In genomic region chr10:119441921-119442757, GRCh38 we compare ENCODE assay signal across 13 cellular contexts.
DNase-seq lines count a peak whose midpoint lies in the region; ATAC-seq, FAIRE-seq and TF ChIP-seq lines count a peak whose summit lies in the region.
"Had no signal": no experiment of that assay in that cellular context is flagged by ENCODE, and none has a peak within 500 bp of the region (broad histone marks: within the 10 kb centered on the region; RNA-seq: fewer than 3 reads in every experiment).

No MANE protein-coding gene starts in this region.

- no peak overlapping the region for H3K4me3 ChIP-seq in GM12878
- no peak overlapping the region for H3K4me3 ChIP-seq in neural progenitor cell

- no peak overlapping the region for H3K27ac ChIP-seq in GM12878 (ENCODE audit: control insufficient read depth, insufficient read depth)
- H3K27ac ChIP-seq in neural progenitor cell, result peak overlapping the region; percentile 37
- H3K27ac ChIP-seq: KMS-11 had no signal

- no peak for ATAC-seq in natural killer cell treated with Interleukin-12 subunit alpha and Interleukin-12 subunit beta and Interleukin-15 and Interleukin-18, amount 100 ng/mL, for 72 hours
- ATAC-seq in natural killer cell (no peak), GM12878 (peak; percentile 42)
- ATAC-seq: effector memory CD8-positive, alpha-beta T cell; naive thymus-derived CD8-positive, alpha-beta T cell had no signal

- H4K20me1 ChIP-seq in GM12878 (ENCODE audit: control insufficient read depth, insufficient read depth) (no peaks in the 10 kb centered on the region), neural progenitor cell (ENCODE audit: low read depth) (no peaks in the 10 kb centered on the region)

- H3K27me3 ChIP-seq in GM12878 (replicated peaks in 1 of 2; ENCODE audit: control insufficient read depth in 2 of 2, insufficient read depth in 2 of 2, low read length in 1 of 2) (no peaks in the 10 kb centered on the region), neural progenitor cell (no peaks in the 10 kb centered on the region)

- TF ChIP-seq CTCF in natural killer cell (IDR thresholded peaks at IDR 0.05) (no peak), GM12878 (IDR thresholded peaks at IDR 0.05 in 2 of 3, conservative IDR thresholded peaks at IDR 0.05 in 1 of 3; ENCODE audit: control insufficient read depth in 2 of 3, extremely low read depth in 1 of 3, insufficient read depth in 1 of 3, low read depth in 3 of 3, low read length in 3 of 3) (peak in 1 of 3 experiments; percentile 12; a peak in 1 of 6 replicates), neural progenitor cell (IDR thresholded peaks at IDR 0.05) (peak; percentile 10)

- RAD21 ChIA-PET in GM12878 (lab: Charles Lee; ENCODE audit: unreplicated experiment), result interaction anchor here (2.0 kb wide), 1 partner anchor 235 kb away, joined by 7 read pairs; the partner anchor contains the start of gene GRK5

- H3K79me2 ChIP-seq in GM12878 (ENCODE audit: control insufficient read depth, insufficient read depth, low read length) (no peaks in the 10 kb centered on the region), neural progenitor cell (ENCODE audit: low read depth) (no peaks in the 10 kb centered on the region)

- H3K36me3 ChIP-seq in GM12878 (ENCODE audit: control insufficient read depth in 2 of 2, insufficient read depth in 2 of 2, low read length in 1 of 2) (peaks cover 0 to under 1% of the 10 kb centered on the region in 2 experiments; a peak in 1 of 4 replicates), neural progenitor cell (no peaks in the 10 kb centered on the region)

- H3K4me3 Mint-ChIP-seq in natural killer cell treated with Interleukin-12 subunit alpha and Interleukin-12 subunit beta and Interleukin-15 and Interleukin-18, amount 100 ng/mL, for 72 hours, result no peak overlapping the region
- H3K4me3 Mint-ChIP-seq in natural killer cell (no peak overlapping the region), neural progenitor cell (no peak overlapping the region)
- H3K4me3 Mint-ChIP-seq: effector memory CD8-positive, alpha-beta T cell; naive thymus-derived CD8-positive, alpha-beta T cell; T-helper 1 cell treated with Interleukin-12 subunit alpha and Interleukin-12 subunit beta and Interleukin-4 antibody, amounts not matched to agents 30 μg/mL and 1 μg/mL, for 36 hours had no signal

- SMC1A ChIA-PET in GM12878 (lab: Charles Lee; ENCODE audit: uncharacterized antibody, unreplicated experiment), result interaction anchor here (0.7 kb wide), 1 partner anchor 36 kb away, joined by 3 read pairs; no protein-coding TSS in a partner anchor

- H3K4me1 ChIP-seq in GM12878 (ENCODE audit: control insufficient read depth, insufficient read depth, low read length) (peaks cover 9% of the 10 kb centered on the region), neural progenitor cell (peaks cover 9% of the 10 kb centered on the region)

- H3F3A ChIP-seq in neural progenitor cell (ENCODE audit: low read depth), result no peaks in the 10 kb centered on the region

- TF ChIP-seq RAD21 in GM12878 (IDR thresholded peaks at IDR 0.05; ENCODE audit: insufficient read depth, low read depth, low read length), result peak; percentile 20; the same call in 1 of the 2 replicates

- TF ChIP-seq EP300 in GM12878 (IDR thresholded peaks at IDR 0.05; ENCODE audit: borderline replicate concordance in 1 of 2, control insufficient read depth in 1 of 2, low read depth in 2 of 2, low read length in 2 of 2), result no peak

- no peaks in the 10 kb centered on the region for H3K9me3 Mint-ChIP-seq in natural killer cell treated with Interleukin-12 subunit alpha and Interleukin-12 subunit beta and Interleukin-15 and Interleukin-18, amount 100 ng/mL, for 72 hours
- H3K9me3 Mint-ChIP-seq in natural killer cell (no peaks in the 10 kb centered on the region), neural progenitor cell (peaks cover 4% of the 10 kb centered on the region)
- H3K9me3 Mint-ChIP-seq: effector memory CD8-positive, alpha-beta T cell; naive thymus-derived CD8-positive, alpha-beta T cell; T-helper 1 cell treated with Interleukin-12 subunit alpha and Interleukin-12 subunit beta and Interleukin-4 antibody, amounts not matched to agents 30 μg/mL and 1 μg/mL, for 36 hours had no signal

- H3K9me3 ChIP-seq in GM12878 (replicated peaks; ENCODE audit: control insufficient read depth, insufficient read depth, low read length) (no peaks in the 10 kb centered on the region; the same call in 2 of the 3 replicates), neural progenitor cell (ENCODE audit: low read depth) (no peaks in the 10 kb centered on the region)

- H2AFZ ChIP-seq in GM12878 (ENCODE audit: control insufficient read depth, low read depth, low read length), result no peak overlapping the region
- H2AFZ ChIP-seq in neural progenitor cell (replicated peaks), result no peak overlapping the region

- 19% methylated on average over 25 of the region's 25 CpGs for WGBS in GM12878 (ENCODE audit: insufficient coverage, insufficient replicate concordance, low lambda C conversion rate, missing lambda C conversion rate)

- H3K27me3 Mint-ChIP-seq in natural killer cell treated with Interleukin-12 subunit alpha and Interleukin-12 subunit beta and Interleukin-15 and Interleukin-18, amount 100 ng/mL, for 72 hours, result no peaks in the 10 kb centered on the region
- H3K27me3 Mint-ChIP-seq in natural killer cell (ENCODE audit: low read depth in 2 of 2) (no peaks in the 10 kb centered on the region), neural progenitor cell (ENCODE audit: insufficient read depth, low read depth) (peaks cover 8% of the 10 kb centered on the region)
- H3K27me3 Mint-ChIP-seq: effector memory CD8-positive, alpha-beta T cell; naive thymus-derived CD8-positive, alpha-beta T cell had no signal

- H3K4me1 Mint-ChIP-seq in natural killer cell treated with Interleukin-12 subunit alpha and Interleukin-12 subunit beta and Interleukin-15 and Interleukin-18, amount 100 ng/mL, for 72 hours (ENCODE audit: low read depth in 2 of 2), result peaks cover 4 to 7% of the 10 kb centered on the region in 2 donors
- H3K4me1 Mint-ChIP-seq in natural killer cell, result peaks cover 0 to 11% of the 10 kb centered on the region in 2 donors
- H3K4me1 Mint-ChIP-seq in neural progenitor cell, result peaks cover 24% of the 10 kb centered on the region

- H3K9ac ChIP-seq in GM12878 (ENCODE audit: control insufficient read depth, insufficient read depth, low read length), result no peak overlapping the region
- no peak overlapping the region for H3K9ac ChIP-seq in neural progenitor cell
- H3K9ac ChIP-seq: KMS-11 had no signal

- no peak for FAIRE-seq in GM12878 (lab: Jason Lieb, UNC)

- in situ Hi-C loops in GM12878 (cut with MboI), result no loop called here

- BruUV-seq in GM12878 (replicated peaks; lab: Mats Ljungman, UMichigan), result no TSS peak

- intact Hi-C loops in natural killer cell (cut with micrococcal nuclease), result no loop called here
- intact Hi-C loops in GM12878 (cut with micrococcal nuclease; ENCODE audit: unreplicated experiment), result no loop called here

- H3K27ac Mint-ChIP-seq in natural killer cell treated with Interleukin-12 subunit alpha and Interleukin-12 subunit beta and Interleukin-15 and Interleukin-18, amount 100 ng/mL, for 72 hours, result no peak overlapping the region
- H3K27ac Mint-ChIP-seq in natural killer cell (no peak overlapping the region), neural progenitor cell (peak overlapping the region; percentile 76)
- H3K27ac Mint-ChIP-seq: T-helper 1 cell treated with Interleukin-12 subunit alpha and Interleukin-12 subunit beta and Interleukin-4 antibody, amounts not matched to agents 30 μg/mL and 1 μg/mL, for 36 hours had no signal

- CTCF ChIA-PET in GM12878 (lab: Yijun Ruan, JAX), result interaction anchor here (1.0 to 6.5 kb wide), 4 partner anchors 47 to 241 kb away, joined by 3 to 89 read pairs (median 8); no protein-coding TSS in a partner anchor

- POLR2A ChIA-PET in GM12878 (lab: Charles Lee), result interaction anchor here (0.6 kb wide), 1 partner anchor 198 kb away, joined by 3 read pairs; no protein-coding TSS in a partner anchor

- H3K4me2 ChIP-seq in GM12878 (ENCODE audit: control insufficient read depth, insufficient read depth) (0 out of 2 replicates have a peak overlapping the region, but pooled peaks have one; percentile 17), neural progenitor cell (peak overlapping the region; percentile 38)
- H3K4me2 ChIP-seq: KMS-11 had no signal

- no peaks in the 10 kb centered on the region for H3K36me3 Mint-ChIP-seq in natural killer cell treated with Interleukin-12 subunit alpha and Interleukin-12 subunit beta and Interleukin-15 and Interleukin-18, amount 100 ng/mL, for 72 hours
- no peaks in the 10 kb centered on the region for H3K36me3 Mint-ChIP-seq in natural killer cell
- H3K36me3 Mint-ChIP-seq in neural progenitor cell, result peaks cover 4% of the 10 kb centered on the region

- TF ChIP-seq POLR2A in GM12878 (IDR thresholded peaks at IDR 0.05; ENCODE audit: low read depth, low read length), result peak; percentile 52; the same call in 1 of the 2 replicates

- DNase-seq in natural killer cell treated with Interleukin-12 subunit alpha and Interleukin-12 subunit beta and Interleukin-15 and Interleukin-18, amount 100 ng/mL, for 72 hours (ENCODE audit: low spot score), result peak; percentile 54
- no peak for DNase-seq in natural killer cell
- no peak for DNase-seq in GM12878 (ENCODE audit: low read depth, low spot score)
- peak; percentile 53 for DNase-seq in neural progenitor cell (ENCODE audit: low spot score)
- DNase-seq in NK-92 (lab: John Stamatoyannopoulos, UW; ENCODE audit: unreplicated experiment), result no peak
- no peak for DNase-seq in activated CD8-positive, alpha-beta memory T cell treated with anti-CD3 and anti-CD28 coated beads, Interleukin-2, amount 50 U/mL, for 4 hours
- no peak for DNase-seq in NCI-H2107 treated with DMSO at 0.1 percent for 48 hours (lab: John Stamatoyannopoulos, UW; ENCODE audit: unreplicated experiment)
- DNase-seq in stimulated activated CD4-positive, alpha-beta T cell treated with anti-CD3 and anti-CD28 coated beads, Interleukin-4, amount 100 ng/mL, for 1 hour, result no peak
- DNase-seq: effector memory CD8-positive, alpha-beta T cell; NCI-H748 treated with DMSO at 0.1 percent for 48 hours had no signal

TF ChIP-seq in GM12878, 131 proteins besides CTCF, POLR2A, EP300 and RAD21:
- TF ChIP-seq PAX5 (IDR thresholded peaks at IDR 0.05; ENCODE audit: borderline replicate concordance, low read depth, low read length) (peak; percentile 58; the same call in 1 of the 2 replicates), MTA2 (IDR thresholded peaks at IDR 0.05; ENCODE audit: low read depth) (no peak)

Comparison
In these comparisons a context has a peak if more than half of its experiments do, and no peak if none do; other contexts are left out.
1. DNase-seq: peak in natural killer cell treated with Interleukin-12 subunit alpha and Interleukin-12 subunit beta and Interleukin-15 and Interleukin-18, amount 100 ng/mL, for 72 hours (single experiment) and neural progenitor cell (single experiment); none in natural killer cell (single experiment), GM12878 (single experiment), NK-92 (single experiment), activated CD8-positive, alpha-beta memory T cell treated with anti-CD3 and anti-CD28 coated beads, Interleukin-2, amount 50 U/mL, for 4 hours (single experiment), NCI-H2107 treated with DMSO at 0.1 percent for 48 hours (single experiment) and stimulated activated CD4-positive, alpha-beta T cell treated with anti-CD3 and anti-CD28 coated beads, Interleukin-4, amount 100 ng/mL, for 1 hour (single experiment).